Comparison of ENCODE assay signal across 1 cellular context in genomic region chr11:72743321-72744221, GRCh38.
TF ChIP-seq lines count a peak whose summit lies in the region.

No MANE protein-coding gene starts in this region.

TF ChIP-seq in GM23338, 12 proteins besides CTCF, POLR2A, EP300 and RAD21 (continued from another document):
- TF ChIP-seq ZNF462 (CRISPR knock-in tag; IDR thresholded peaks at IDR 0.05) (no peak), CREB1 (CRISPR knock-in tag; IDR thresholded peaks at IDR 0.05; ENCODE audit: low read depth) (no peak), NANOG (IDR thresholded peaks at IDR 0.05; ENCODE audit: borderline replicate concordance) (no peak), POLR2AphosphoS5 (IDR thresholded peaks at IDR 0.05; ENCODE audit: low read depth) (no peak), ZNF114 (CRISPR knock-in tag; IDR thresholded peaks at IDR 0.05) (no peak)
- TF ChIP-seq, protein P1, sequence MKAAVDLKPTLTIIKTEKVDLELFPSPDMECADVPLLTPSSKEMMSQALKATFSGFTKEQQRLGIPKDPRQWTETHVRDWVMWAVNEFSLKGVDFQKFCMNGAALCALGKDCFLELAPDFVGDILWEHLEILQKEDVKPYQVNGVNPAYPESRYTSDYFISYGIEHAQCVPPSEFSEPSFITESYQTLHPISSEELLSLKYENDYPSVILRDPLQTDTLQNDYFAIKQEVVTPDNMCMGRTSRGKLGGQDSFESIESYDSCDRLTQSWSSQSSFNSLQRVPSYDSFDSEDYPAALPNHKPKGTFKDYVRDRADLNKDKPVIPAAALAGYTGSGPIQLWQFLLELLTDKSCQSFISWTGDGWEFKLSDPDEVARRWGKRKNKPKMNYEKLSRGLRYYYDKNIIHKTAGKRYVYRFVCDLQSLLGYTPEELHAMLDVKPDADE (IDR thresholded peaks at IDR 0.05): no peak
